Comparison of ENCODE assay signal across 13 cellular contexts in the genomic region with DNA sequence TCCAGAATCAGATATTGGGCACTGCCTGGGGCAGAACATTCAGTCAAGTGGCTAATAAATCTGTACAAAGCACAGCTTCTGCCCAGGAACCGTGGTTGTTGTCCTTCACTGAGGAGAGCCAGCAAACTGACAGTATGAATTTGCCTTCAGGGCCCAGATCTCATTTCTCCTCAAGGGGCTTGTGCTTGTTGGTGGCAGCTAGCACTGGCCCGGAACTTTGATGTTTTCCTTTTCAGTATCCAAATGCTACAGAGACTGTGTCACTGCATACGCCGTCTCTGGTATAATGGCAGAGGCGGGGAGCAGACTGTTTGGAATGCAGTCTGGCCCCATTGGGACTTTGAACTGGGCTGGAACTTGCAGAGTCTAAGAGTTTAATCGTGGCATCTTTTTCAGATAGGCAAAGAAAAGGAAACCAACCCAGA. TPM values are rescaled to one million over a fixed set of nuclear protein-coding genes. Genes with fewer than 3 reads are reported as not detected.
DNase-seq lines count a peak whose midpoint lies in the region; ATAC-seq, FAIRE-seq and TF ChIP-seq lines count a peak whose summit lies in the region.
"Had no signal": no experiment of that assay in that cellular context is flagged by ENCODE, and none has a peak within 500 bp of the region (broad histone marks: within the 10 kb centered on the region; RNA-seq: fewer than 3 reads in every experiment).

No MANE protein-coding gene starts in this region.

- BruUV-seq in Caco-2 (replicated peaks; lab: Mats Ljungman, UMichigan) = no TSS peak

- peaks cover 14% of the 10 kb centered on the region for H3K36me3 Mint-ChIP-seq in Caco-2 (ENCODE audit: insufficient read depth, unreplicated experiment)

- CTCF ChIA-PET in Caco-2 (lab: Charles Lee) = interaction anchor here (0.7 to 1.9 kb wide), 4 partner anchors 10 to 31 kb away, joined by 3 to 5 read pairs (median 4); partner anchors contain the start of gene ADD3

- 22 to 30% methylated on average over 6 of the region's 6 CpGs for WGBS in pancreas, 2 donors

- TF ChIP-seq CTCF in Caco-2 (IDR thresholded peaks at IDR 0.05; ENCODE audit: insufficient read depth in 1 of 2, low read depth in 1 of 2, low read length in 1 of 2, severe bottlenecking in 1 of 2, unreplicated experiment in 1 of 2) (no peak), foreskin fibroblast (IDR thresholded peaks at IDR 0.05; ENCODE audit: low read depth, low read length) (no peak), pancreas (IDR thresholded peaks at IDR 0.05) (no peak)

- peak overlapping the region; percentile 55 for H3K4me3 Mint-ChIP-seq in Caco-2 (ENCODE audit: unreplicated experiment)
- H3K4me3 Mint-ChIP-seq: dendritic cell treated with granulocyte-macrophage colony-stimulating factor and Interleukin-4, amounts not matched to agents 40 ng/mL and 50 ng/mL, for 4 days had no signal

- no peaks in the 10 kb centered on the region for H3K9me3 Mint-ChIP-seq in Caco-2 (ENCODE audit: unreplicated experiment)
- H3K9me3 Mint-ChIP-seq: activated T-helper 2 cell treated with anti-CD3 and anti-CD28 coated beads, Interferon-gamma antibody, Interleukin-2, Interleukin-4, amounts not matched to agents 10 μg/mL and 5 μg/mL and 100 μg/mL, durations not matched to agents 14 hours and 24 hours and 36 hours; dendritic cell treated with granulocyte-macrophage colony-stimulating factor and Interleukin-4, amounts not matched to agents 40 ng/mL and 50 ng/mL, for 4 days had no signal

- H3K27me3 Mint-ChIP-seq in Caco-2 (ENCODE audit: insufficient read depth, unreplicated experiment) = no peaks in the 10 kb centered on the region
- H3K27me3 Mint-ChIP-seq: dendritic cell treated with granulocyte-macrophage colony-stimulating factor and Interleukin-4, amounts not matched to agents 40 ng/mL and 50 ng/mL, for 4 days had no signal

- H3K9me3 ChIP-seq in Caco-2 (no peaks in the 10 kb centered on the region), pancreas (no peaks in the 10 kb centered on the region)

- no peaks in the 10 kb centered on the region for H3K27me3 ChIP-seq in Caco-2 (replicated peaks; ENCODE audit: control insufficient read depth, insufficient read depth, low read length)
- H3K27me3 ChIP-seq in pancreas = no peaks in the 10 kb centered on the region

- peaks cover 72% of the 10 kb centered on the region for H3K4me1 Mint-ChIP-seq in Caco-2 (ENCODE audit: low read depth, unreplicated experiment)

- H3K4me1 ChIP-seq in Caco-2 (peaks cover 57% of the 10 kb centered on the region), pancreas (peaks cover 17 to 40% (median 18%) of the 10 kb centered on the region in 3 donors)

- DNase-seq in Caco-2 (peak; percentile 87 to 92), NCI-H345 (lab: John Stamatoyannopoulos, UW) (peak; percentile 3), foreskin fibroblast (peak; percentile 23 to 60), pancreas (peak in 1 of 6 donors; percentile 62), dermis blood vessel endothelial cell (no peak), NCI-H2107 treated with DMSO at 0.1 percent for 48 hours (lab: John Stamatoyannopoulos, UW; ENCODE audit: unreplicated experiment) (no peak)
- DNase-seq in stimulated activated naive CD4-positive, alpha-beta T cell treated with Interleukin-2 at 50 U/mL for 16 hours (lab: John Stamatoyannopoulos, UW) = no peak

- H3K27ac Mint-ChIP-seq in Caco-2 (ENCODE audit: unreplicated experiment) = peak overlapping the region; percentile 79
- H3K27ac Mint-ChIP-seq: activated T-helper 2 cell treated with anti-CD3 and anti-CD28 coated beads, Interferon-gamma antibody, Interleukin-2, Interleukin-4, amounts not matched to agents 10 μg/mL and 5 μg/mL and 100 μg/mL, durations not matched to agents 14 hours and 24 hours and 36 hours; dendritic cell treated with granulocyte-macrophage colony-stimulating factor and Interleukin-4, amounts not matched to agents 40 ng/mL and 50 ng/mL, for 4 days had no signal

- H3K27ac ChIP-seq in pancreas = peak overlapping the region in 2 of 4 donors; percentile 58 to 66
- H3K27ac ChIP-seq: C4-2B, VCaP had no signal

- intact Hi-C loops in Caco-2 (cut with micrococcal nuclease; ENCODE audit: unreplicated experiment) (loop anchor here (1.0 to 2.0 kb wide), 6 partner anchors 10 to 93 kb away; no protein-coding TSS in a partner anchor), pancreas (cut with DNase I) (no loop called here)

- POLR2A ChIA-PET in Caco-2 (lab: Charles Lee) = interaction anchor here (1.1 kb wide), 1 partner anchor 30 kb away, joined by 3 read pairs; the partner anchor contains the start of gene ADD3

- ATAC-seq in pancreas (peak; percentile 53 to 81 (median 66)), GM21526 (IDR thresholded peaks at IDR 0.05; ENCODE audit: low FRiP score, unreplicated experiment) (no peak)

- no peak for FAIRE-seq in pancreas (lab: Jason Lieb, UNC)
- FAIRE-seq: GM12892 had no signal

- peak overlapping the region; percentile 17 for H3K4me3 ChIP-seq in Caco-2 (ENCODE audit: low read depth, low read length)
- no peak overlapping the region for H3K4me3 ChIP-seq in foreskin fibroblast (ENCODE audit: low read depth in 1 of 2, low read length in 2 of 2)
- H3K4me3 ChIP-seq in pancreas = no peak overlapping the region

- H3K36me3 ChIP-seq in Caco-2 (ENCODE audit: control insufficient read depth, insufficient read depth, low read length) (no peaks in the 10 kb centered on the region), pancreas (no peaks in the 10 kb centered on the region)

RNA-seq across cellular contexts. Expression of gene ADD3, which starts 30.4 kb away (rescaled TPM):
- total RNA-seq in Caco-2 (2022) (236 and 264 TPM in 2 replicates), pancreas (10 to 100 TPM; 33.9 to 83.3 (median 49.9) TPM), dermis blood vessel endothelial cell (401 and 433 TPM in 2 replicates)
- polyA plus RNA-seq in pancreas = 10 to 100 TPM; 31.9 to 44.7 TPM

RNA-seq across cellular contexts. Expression of gene XPNPEP1, which starts 54.1 kb away (rescaled TPM):
- total RNA-seq in Caco-2 (2022) (76.6 and 92.4 TPM in 2 replicates), pancreas (100 to 1,000 TPM in 1 of 6 donors, 10 to 100 TPM in 5; 66.9 to 112 (median 83.3) TPM), dermis blood vessel endothelial cell (180 and 256 TPM in 2 replicates)
- 10 to 100 TPM; 34.1 to 69.3 TPM for polyA plus RNA-seq in pancreas

Comparison
In these comparisons a context has a peak if more than half of its experiments do, and no peak if none do; other contexts are left out.
1. DNase-seq: peak in Caco-2 (2 of 2), NCI-H345 (single experiment) and foreskin fibroblast (2 of 2); none in dermis blood vessel endothelial cell (single experiment), stimulated activated naive CD4-positive, alpha-beta T cell treated with Interleukin-2 at 50 U/mL for 16 hours (single experiment) and NCI-H2107 treated with DMSO at 0.1 percent for 48 hours (single experiment).